Comparison of ENCODE assay signal across 21 cellular contexts in genomic region chr1:40004857-40005256, GRCh38. TPM values are rescaled to one million over a fixed set of nuclear protein-coding genes. Genes with fewer than 3 reads are reported as not detected.
DNase-seq lines count a peak whose midpoint lies in the region; ATAC-seq and TF ChIP-seq lines count a peak whose summit lies in the region.
"Had no signal": no experiment of that assay in that cellular context is flagged by ENCODE, and none has a peak within 500 bp of the region (broad histone marks: within the 10 kb centered on the region; RNA-seq: fewer than 3 reads in every experiment).

No MANE protein-coding gene starts in this region.

- H3F3A ChIP-seq in neural progenitor cell (ENCODE audit: low read depth), result no peaks in the 10 kb centered on the region

- H4K20me1 ChIP-seq in neural progenitor cell (ENCODE audit: low read depth), result no peaks in the 10 kb centered on the region

- no peak overlapping the region for H3K27ac ChIP-seq in neural progenitor cell
- H3K27ac ChIP-seq: lower lobe of right lung, vagina had no signal

- CTCF ChIA-PET in HEK293T (lab: Yijun Ruan, JAX) (no interaction called here), GM10248 (lab: Yijun Ruan, JAX) (interaction anchor here (0.8 to 4.8 kb wide), 3 partner anchors 27 to 103 kb away, joined by 3 to 26 read pairs (median 3); partner anchors contain the start of genes CAP1 and MYCL)
- CTCF ChIA-PET in activated CD8-positive, alpha-beta T cell treated with anti-CD3 and anti-CD28 coated beads, Interleukin-2, amount 10 ng/mL, durations not matched to agents 7 days and 5 days (lab: Charles Lee), result no interaction called here

- no peak overlapping the region for H3K4me2 ChIP-seq in neural progenitor cell

- H3K4me1 ChIP-seq in neural progenitor cell, result no peaks in the 10 kb centered on the region
- H3K4me1 ChIP-seq: lower lobe of right lung, vagina had no signal

- H3K27me3 Mint-ChIP-seq in neural progenitor cell (ENCODE audit: insufficient read depth, low read depth), result peaks cover 6% of the 10 kb centered on the region
- peaks cover 4% of the 10 kb centered on the region for H3K27me3 Mint-ChIP-seq in activated CD8-positive, alpha-beta T cell treated with anti-CD3 and anti-CD28 coated beads, Interleukin-2, amount 10 ng/mL, durations not matched to agents 7 days and 5 days (ENCODE audit: low read depth)
- H3K27me3 Mint-ChIP-seq: naive B cell had no signal

- peaks cover 17% of the 10 kb centered on the region for H3K4me1 Mint-ChIP-seq in neural progenitor cell
- peaks cover 2% of the 10 kb centered on the region for H3K4me1 Mint-ChIP-seq in activated CD8-positive, alpha-beta T cell treated with anti-CD3 and anti-CD28 coated beads, Interleukin-2, amount 10 ng/mL, durations not matched to agents 7 days and 5 days (ENCODE audit: low read depth)

- POLR2A ChIA-PET in HEK293T (lab: Yijun Ruan, JAX) (no interaction called here), GM10248 (lab: Yijun Ruan, JAX) (no interaction called here)
- POLR2A ChIA-PET in activated CD8-positive, alpha-beta T cell treated with anti-CD3 and anti-CD28 coated beads, Interleukin-2, amount 10 ng/mL, durations not matched to agents 7 days and 5 days (lab: Charles Lee), result no interaction called here

- no peaks in the 10 kb centered on the region for H3K9me3 ChIP-seq in neural progenitor cell (ENCODE audit: low read depth)
- H3K9me3 ChIP-seq: lower lobe of right lung, vagina had no signal

- H3K27ac Mint-ChIP-seq in neural progenitor cell, result peak overlapping the region; percentile 89
- no peak overlapping the region for H3K27ac Mint-ChIP-seq in activated CD8-positive, alpha-beta T cell treated with anti-CD3 and anti-CD28 coated beads, Interleukin-2, amount 10 ng/mL, durations not matched to agents 7 days and 5 days
- H3K27ac Mint-ChIP-seq: activated naive CD8-positive, alpha-beta T cell treated with anti-CD3 and anti-CD28 coated beads, Interleukin-2, amount 10 ng/mL, durations not matched to agents 7 days and 5 days; naive B cell had no signal

- no peaks in the 10 kb centered on the region for H3K27me3 ChIP-seq in neural progenitor cell
- H3K27me3 ChIP-seq: dorsolateral prefrontal cortex, vagina had no signal

- H3K4me3 ChIP-seq in choroid plexus epithelial cell (ENCODE audit: low read depth, low read length) (no peak overlapping the region), neural progenitor cell (no peak overlapping the region)
- H3K4me3 ChIP-seq: dorsolateral prefrontal cortex, lower lobe of right lung, vagina had no signal

- H3K9ac ChIP-seq in neural progenitor cell, result no peak overlapping the region

- peaks cover 5% of the 10 kb centered on the region for H3K36me3 Mint-ChIP-seq in neural progenitor cell
- no peaks in the 10 kb centered on the region for H3K36me3 Mint-ChIP-seq in activated CD8-positive, alpha-beta T cell treated with anti-CD3 and anti-CD28 coated beads, Interleukin-2, amount 10 ng/mL, durations not matched to agents 7 days and 5 days (ENCODE audit: low read depth)
- H3K36me3 Mint-ChIP-seq: activated naive CD8-positive, alpha-beta T cell treated with anti-CD3 and anti-CD28 coated beads, Interleukin-2, amount 10 ng/mL, durations not matched to agents 7 days and 5 days; naive B cell had no signal

- no peaks in the 10 kb centered on the region for H3K36me3 ChIP-seq in neural progenitor cell
- H3K36me3 ChIP-seq: lower lobe of right lung, vagina had no signal

- no peak overlapping the region for H2AFZ ChIP-seq in neural progenitor cell (replicated peaks)

- ATAC-seq in activated CD8-positive, alpha-beta T cell treated with anti-CD3 and anti-CD28 coated beads, Interleukin-2, amount 10 ng/mL, durations not matched to agents 7 days and 5 days, result no peak
- ATAC-seq: lower lobe of right lung had no signal

- DNase-seq in HEK293T (ENCODE audit: extremely low spot score), result no peak
- DNase-seq in NCI-H748 (lab: John Stamatoyannopoulos, UW; ENCODE audit: unreplicated experiment), result peak; percentile 85
- peak; percentile 20 for DNase-seq in choroid plexus epithelial cell (ENCODE audit: low read depth)
- DNase-seq in neural progenitor cell (ENCODE audit: low spot score), result no peak
- no peak for DNase-seq in NCI-H128 (lab: John Stamatoyannopoulos, UW; ENCODE audit: unreplicated experiment)
- DNase-seq in GM10248 (ENCODE audit: extremely low spot score), result no peak
- DNase-seq in activated CD8-positive, alpha-beta T cell treated with anti-CD3 and anti-CD28 coated beads, Interleukin-2, amount 10 ng/mL, durations not matched to agents 7 days and 5 days, result no peak
- DNase-seq: activated CD4-positive, CD25-positive, alpha-beta regulatory T cell treated with anti-CD3 and anti-CD28 coated beads, Interleukin-2, amount 50 U/mL, for 72 hours; activated naive CD8-positive, alpha-beta T cell treated with anti-CD3 and anti-CD28 coated beads, Interleukin-2, amount 10 ng/mL, durations not matched to agents 7 days and 5 days; glutamatergic neuron; Kasumi-1; lower lobe of right lung; naive B cell; NCI-H1105; NCI-H345; posterior cingulate gyrus; SIG-M5; stimulated activated CD4-positive, alpha-beta T cell treated with anti-CD3 and anti-CD28 coated beads, Interleukin-4, amount 100 ng/mL, for 24 hours; substantia nigra had no signal

- no peak for TF ChIP-seq CTCF in choroid plexus epithelial cell (conservative IDR thresholded peaks at IDR 0.05; ENCODE audit: low read depth, low read length)
- TF ChIP-seq CTCF in neural progenitor cell (IDR thresholded peaks at IDR 0.05), result no peak
- TF ChIP-seq CTCF in GM10248 (IDR thresholded peaks at IDR 0.05; ENCODE audit: control extremely low read depth, extremely low read depth, low read depth, missing control alignments), result no peak

- H3K9me3 Mint-ChIP-seq in neural progenitor cell, result peaks cover 9% of the 10 kb centered on the region
- no peaks in the 10 kb centered on the region for H3K9me3 Mint-ChIP-seq in activated CD8-positive, alpha-beta T cell treated with anti-CD3 and anti-CD28 coated beads, Interleukin-2, amount 10 ng/mL, durations not matched to agents 7 days and 5 days (ENCODE audit: insufficient read depth)

- H3K79me2 ChIP-seq in neural progenitor cell (ENCODE audit: low read depth), result no peaks in the 10 kb centered on the region

- peak overlapping the region; percentile 56 for H3K4me3 Mint-ChIP-seq in neural progenitor cell
- no peak overlapping the region for H3K4me3 Mint-ChIP-seq in activated CD8-positive, alpha-beta T cell treated with anti-CD3 and anti-CD28 coated beads, Interleukin-2, amount 10 ng/mL, durations not matched to agents 7 days and 5 days
- H3K4me3 Mint-ChIP-seq: activated naive CD8-positive, alpha-beta T cell treated with anti-CD3 and anti-CD28 coated beads, Interleukin-2, amount 10 ng/mL, durations not matched to agents 7 days and 5 days had no signal

TF ChIP-seq in HEK293T, 16 proteins besides CTCF, POLR2A, EP300 and RAD21:
- peak; percentile 64 for TF ChIP-seq PKNOX1 (IDR thresholded peaks at IDR 0.05)
- TF ChIP-seq SP1 (IDR thresholded peaks at IDR 0.05), result no peak

RNA-seq across cellular contexts. Expression of gene CAP1, which starts 35.7 kb away (rescaled TPM):
- 150 and 154 TPM in 2 replicates for total RNA-seq in neural progenitor cell (ENCODE audit: low replicate concordance)
- 100 to 1,000 TPM; 805 to 847 TPM for total RNA-seq in activated CD8-positive, alpha-beta T cell treated with anti-CD3 and anti-CD28 coated beads, Interleukin-2, amount 10 ng/mL, durations not matched to agents 7 days and 5 days

RNA-seq across cellular contexts. Expression of gene MFSD2A, which starts 49.9 kb away (rescaled TPM):
- 0.90 and 1.4 TPM in 2 replicates for total RNA-seq in neural progenitor cell (ENCODE audit: low replicate concordance)
- 1 to 10 TPM; 4.1 TPM for total RNA-seq in activated CD8-positive, alpha-beta T cell treated with anti-CD3 and anti-CD28 coated beads, Interleukin-2, amount 10 ng/mL, durations not matched to agents 7 days and 5 days

Comparison
In these comparisons a context has a peak if more than half of its experiments do, and no peak if none do; other contexts are left out.
1. DNase-seq: peak in NCI-H748 (single experiment) and choroid plexus epithelial cell (single experiment); none in HEK293T (single experiment), neural progenitor cell (single experiment), NCI-H128 (single experiment), GM10248 (single experiment) and activated CD8-positive, alpha-beta T cell treated with anti-CD3 and anti-CD28 coated beads, Interleukin-2, amount 10 ng/mL, durations not matched to agents 7 days and 5 days (single experiment).